Comparison of ENCODE assay signal across 10 cellular contexts in genomic region chr11:67484847-67485311, GRCh38. TPM values are rescaled to one million over a fixed set of nuclear protein-coding genes. Genes with fewer than 3 reads are reported as not detected.
A peak's percentile ranks its signal among the peaks of the same experiment; 100 is the strongest.
DNase-seq lines count a peak whose midpoint lies in the region; ATAC-seq, FAIRE-seq and TF ChIP-seq lines count a peak whose summit lies in the region.
"Had no signal": no experiment of that assay in that cellular context is flagged by ENCODE, and none has a peak within 500 bp of the region (broad histone marks: within the 10 kb centered on the region; RNA-seq: fewer than 3 reads in every experiment).

No MANE protein-coding gene starts in this region.

- no peak for TF ChIP-seq RAD21 in HepG2 (CRISPR knock-in tag; IDR thresholded peaks at IDR 0.05)

- POLR2A ChIA-PET in activated CD8-positive, alpha-beta T cell treated with anti-CD3 and anti-CD28 coated beads for 36 hours (lab: Charles Lee): interaction anchor here (0.5 to 10.7 kb wide), 25 partner anchors 8 to 213 kb away, joined by 3 to 108 read pairs (median 5); partner anchors contain the start of genes CDK2AP2, CORO1B, GSTP1 and PITPNM1
- POLR2A ChIA-PET in HepG2 (lab: Yijun Ruan, JAX): no interaction called here

- no peak for TF ChIP-seq POLR2A in HepG2 (IDR thresholded peaks at IDR 0.05; ENCODE audit: insufficient read depth in 1 of 2, low read depth in 2 of 2, low read length in 2 of 2)
- no peak for TF ChIP-seq POLR2A in upper lobe of left lung (IDR thresholded peaks at IDR 0.05)

- WGBS in HepG2 (ENCODE audit: low lambda C conversion rate): 97% methylated on average over 11 of the region's 11 CpGs
- WGBS in thymus: 27% methylated on average over 11 of the region's 11 CpGs
- 68 to 77% methylated on average over 4 to 11 of the region's 11 CpGs for WGBS in upper lobe of left lung, 2 donors

- H4K20me1 ChIP-seq in HepG2 (ENCODE audit: insufficient read depth, low read length): no peaks in the 10 kb centered on the region

- CTCF ChIA-PET in activated CD8-positive, alpha-beta T cell treated with anti-CD3 and anti-CD28 coated beads for 36 hours (lab: Charles Lee): interaction anchor here (1.0 to 2.0 kb wide), 5 partner anchors 21 to 133 kb away, joined by 3 to 5 read pairs (median 4); partner anchors contain the start of genes PITPNM1 and TBC1D10C
- CTCF ChIA-PET in HepG2 (lab: Yijun Ruan, JAX; ENCODE audit: low intra/inter-chr PET ratio, low total read pairs): no interaction called here

- in situ Hi-C loops in HepG2 (cut with HindIII; ENCODE audit: extremely low pct_ligation_motif_present, low pct_unique_long_range_greater_than_20kb): no loop called here
- in situ Hi-C loops in GM13977 (cut with MboI; ENCODE audit: low pct_unique_long_range_greater_than_20kb, low sequenced_read_pairs, unreplicated experiment): no loop called here

- ATAC-seq in activated CD8-positive, alpha-beta T cell treated with anti-CD3 and anti-CD28 coated beads for 36 hours: peak; percentile 14
- ATAC-seq in HepG2 (no peak), HG03378 (IDR thresholded peaks at IDR 0.05; ENCODE audit: unreplicated experiment) (no peak), upper lobe of left lung (ENCODE audit: low FRiP score in 2 of 2) (no peak)

- H3K4me3 ChIP-seq in HepG2 (replicated peaks in 1 of 3; ENCODE audit: insufficient read depth in 1 of 3, low read depth in 2 of 3, low read length in 3 of 3): no peak overlapping the region
- peak overlapping the region; percentile 44 for H3K4me3 ChIP-seq in thymus (ENCODE audit: low read length)
- peak overlapping the region in 1 of 4 donors; percentile 1 for H3K4me3 ChIP-seq in upper lobe of left lung
- H3K4me3 ChIP-seq: tibial artery had no signal

- FAIRE-seq in HepG2 (lab: Jason Lieb, UNC): no peak

- no peaks in the 10 kb centered on the region for H3K27me3 ChIP-seq in HepG2 (ENCODE audit: control insufficient read depth in 1 of 2, insufficient read depth in 2 of 2, low read length in 2 of 2)
- H3K27me3 ChIP-seq in thymus (ENCODE audit: control insufficient read depth, insufficient read depth): no peaks in the 10 kb centered on the region
- H3K27me3 ChIP-seq in upper lobe of left lung: no peaks in the 10 kb centered on the region
- H3K27me3 ChIP-seq: tibial artery had no signal

- TF ChIP-seq EP300 in HepG2 (IDR thresholded peaks at IDR 0.05; ENCODE audit: low read depth in 2 of 2, low read length in 2 of 2) (no peak), HepG2 (CRISPR knock-in tag; IDR thresholded peaks at IDR 0.05; ENCODE audit: borderline replicate concordance) (no peak), upper lobe of left lung (IDR thresholded peaks at IDR 0.05) (no peak)

- no peaks in the 10 kb centered on the region for H3K79me2 ChIP-seq in HepG2 (ENCODE audit: insufficient read depth, low read length)

- H3K4me1 Mint-ChIP-seq in activated CD8-positive, alpha-beta T cell treated with anti-CD3 and anti-CD28 coated beads for 36 hours (ENCODE audit: low read depth): peaks cover 47% of the 10 kb centered on the region

- no peak for TF ChIP-seq CTCF in activated CD8-positive, alpha-beta T cell treated with anti-CD3 and anti-CD28 coated beads for 36 hours (IDR thresholded peaks at IDR 0.05)
- TF ChIP-seq CTCF in HepG2 (CRISPR knock-in tag; IDR thresholded peaks at IDR 0.05) (no peak), upper lobe of left lung (IDR thresholded peaks at IDR 0.05) (no peak), GM13977 (IDR thresholded peaks at IDR 0.05; ENCODE audit: extremely low read depth, insufficient read depth, missing control alignments) (no peak)

- H3K27ac Mint-ChIP-seq in activated CD8-positive, alpha-beta T cell treated with anti-CD3 and anti-CD28 coated beads for 36 hours: peak overlapping the region; percentile 97

- no peak overlapping the region for H3K27ac ChIP-seq in HepG2 (ENCODE audit: extremely low read length, insufficient read depth, low read length)
- H3K27ac ChIP-seq in thymus (ENCODE audit: low read depth): peak overlapping the region; percentile 93
- H3K27ac ChIP-seq in upper lobe of left lung: peak overlapping the region in 2 of 4 donors; percentile 63 to 95
- H3K27ac ChIP-seq: 22Rv1, tibial artery had no signal

- H3K9me3 Mint-ChIP-seq in activated CD8-positive, alpha-beta T cell treated with anti-CD3 and anti-CD28 coated beads for 36 hours: no peaks in the 10 kb centered on the region

- H3K27me3 Mint-ChIP-seq in activated CD8-positive, alpha-beta T cell treated with anti-CD3 and anti-CD28 coated beads for 36 hours: no peaks in the 10 kb centered on the region

- H3K4me2 ChIP-seq in HepG2 (ENCODE audit: low read depth, low read length): peak overlapping the region; percentile 68; the same call in 1 of the 2 replicates

- peaks cover 51% of the 10 kb centered on the region for H3K36me3 Mint-ChIP-seq in activated CD8-positive, alpha-beta T cell treated with anti-CD3 and anti-CD28 coated beads for 36 hours (ENCODE audit: low read depth)

- intact Hi-C loops in activated CD8-positive, alpha-beta T cell treated with anti-CD3 and anti-CD28 coated beads for 36 hours (cut with micrococcal nuclease): loop anchor here (1.0 to 10.0 kb wide), 3 partner anchors 21 to 80 kb away; partner anchors contain the start of genes PPP1CA, PTPRCAP and TBC1D10C
- intact Hi-C loops in HepG2 (cut with micrococcal nuclease; ENCODE audit: unreplicated experiment): no loop called here

- no peak overlapping the region for H2AFZ ChIP-seq in HepG2 (ENCODE audit: low read length)

- H3K9me3 ChIP-seq in HepG2 (ENCODE audit: low read length) (no peaks in the 10 kb centered on the region), thymus (ENCODE audit: control insufficient read depth) (no peaks in the 10 kb centered on the region), upper lobe of left lung (no peaks in the 10 kb centered on the region)
- H3K9me3 ChIP-seq: tibial artery had no signal

- H3K4me1 ChIP-seq in HepG2 (ENCODE audit: insufficient read depth, low read length) (peaks cover 28% of the 10 kb centered on the region), thymus (ENCODE audit: control insufficient read depth, insufficient read depth, low read length) (peaks cover 17% of the 10 kb centered on the region), upper lobe of left lung (peaks cover 29 to 43% (median 33%) of the 10 kb centered on the region in 4 donors)

- BruUV-seq in HepG2 (replicated peaks; lab: Mats Ljungman, UMichigan): no TSS peak

- 0 out of 2 replicates have a peak overlapping the region, but pooled peaks have one; percentile 72 for H3K9ac ChIP-seq in HepG2 (ENCODE audit: insufficient read depth, low read depth, low read length)

- DNase-seq in SIG-M5 treated with dmso at 0.1 percent for 504 hours (lab: John Stamatoyannopoulos, UW; ENCODE audit: unreplicated experiment): peak; percentile 66
- DNase-seq in SIG-M5 (lab: John Stamatoyannopoulos, UW): no peak
- DNase-seq in activated CD8-positive, alpha-beta T cell treated with anti-CD3 and anti-CD28 coated beads for 36 hours: peak; percentile 91
- DNase-seq in HepG2 (ENCODE audit: low spot score): no peak
- no peak for DNase-seq in upper lobe of left lung
- no peak for DNase-seq in GM13977 (ENCODE audit: low spot score)

- H3K36me3 ChIP-seq in HepG2 (replicated peaks in 1 of 2; ENCODE audit: control insufficient read depth in 1 of 2, insufficient read depth in 2 of 2, low read length in 2 of 2): peaks cover 4 to 17% of the 10 kb centered on the region in 2 experiments; a peak in 3 of 5 replicates
- peaks cover 25% of the 10 kb centered on the region for H3K36me3 ChIP-seq in thymus (ENCODE audit: control insufficient read depth, insufficient read depth)
- peaks cover 5 to 30% (median 21%) of the 10 kb centered on the region in 4 donors for H3K36me3 ChIP-seq in upper lobe of left lung

- H3K4me3 Mint-ChIP-seq in activated CD8-positive, alpha-beta T cell treated with anti-CD3 and anti-CD28 coated beads for 36 hours: peak overlapping the region; percentile 79

RNA-seq across cellular contexts. Expression of gene AIP, which starts 2.1 kb away (rescaled TPM):
- 100 to 1,000 TPM; 145 to 146 TPM for total RNA-seq in activated CD8-positive, alpha-beta T cell treated with anti-CD3 and anti-CD28 coated beads for 36 hours
- 51.8 and 54.7 TPM in 2 replicates for total RNA-seq in HepG2 (2016; rRNA removed; fragmentation: Illumina TruSeq; extraction: Trizol)
- total RNA-seq in HepG2 (2016; cell fraction: cytosol; rRNA removed; fragmentation: Illumina TruSeq; extraction: Trizol; ENCODE audit: low read depth): 29.3 and 29.9 TPM in 2 replicates
- total RNA-seq in HepG2 (2016; cell fraction: insoluble cytoplasmic fraction; rRNA removed; fragmentation: Illumina TruSeq; extraction: Trizol): 49.6 and 51.5 TPM in 2 replicates
- total RNA-seq in HepG2 (2016; cell fraction: membrane; rRNA removed; fragmentation: Illumina TruSeq; extraction: Trizol): 34.6 and 35.9 TPM in 2 replicates
- 23.8 and 25.0 TPM in 2 replicates for total RNA-seq in HepG2 (2016; cell fraction: nucleus; rRNA removed; fragmentation: Illumina TruSeq; extraction: Trizol)
- polyA plus RNA-seq in HepG2 (2011; rRNA removed): 110 and 113 TPM in 2 replicates
- polyA plus RNA-seq in HepG2 (2011; cell fraction: cytosol; rRNA removed): 108 and 172 TPM in 2 replicates
- 78.7 and 80.7 TPM in 2 replicates for polyA plus RNA-seq in HepG2 (2011; cell fraction: nucleus; rRNA removed)
- polyA plus RNA-seq in HepG2 (2012): 58.6 and 77.3 TPM in 2 replicates
- polyA plus RNA-seq in HepG2 (2016; cell fraction: cytosol; fragmentation: Illumina TruSeq; extraction: Trizol; ENCODE audit: low read depth): 24.7 and 25.0 TPM in 2 replicates
- 54.4 and 55.2 TPM in 2 replicates for polyA plus RNA-seq in HepG2 (2016; cell fraction: insoluble cytoplasmic fraction; fragmentation: Illumina TruSeq; extraction: Trizol; ENCODE audit: low read depth)
- polyA plus RNA-seq in HepG2 (2016; cell fraction: membrane; fragmentation: Illumina TruSeq; extraction: Trizol; ENCODE audit: low read depth): 28.2 and 32.3 TPM in 2 replicates
- 38.0 and 39.2 TPM in 2 replicates for polyA plus RNA-seq in HepG2 (2016; cell fraction: nucleus; fragmentation: Illumina TruSeq; extraction: Trizol; ENCODE audit: insufficient read depth, low read depth)
- polyA minus RNA-seq in HepG2 (2011; rRNA and poly(A)+ RNA removed; ENCODE audit: low replicate concordance): 79.5 and 121 TPM in 2 replicates
- polyA minus RNA-seq in HepG2 (2011; cell fraction: cytosol; rRNA and poly(A)+ RNA removed): 35.7 and 42.3 TPM in 2 replicates
- polyA minus RNA-seq in HepG2 (2011; cell fraction: nucleus; rRNA and poly(A)+ RNA removed): 23.3 and 30.8 TPM in 2 replicates
- polyA plus RNA-seq in thymus: 96.4 TPM
- 100 to 1,000 TPM in 1 of 6 donors, 10 to 100 TPM in 5; 51.1 to 101 (median 75.3) TPM for total RNA-seq in upper lobe of left lung

RNA-seq across cellular contexts. Expression of gene TMEM134, which starts 15.8 kb away (rescaled TPM):
- total RNA-seq in activated CD8-positive, alpha-beta T cell treated with anti-CD3 and anti-CD28 coated beads for 36 hours: 10 to 100 TPM; 56.0 to 59.2 TPM
- total RNA-seq in HepG2 (2016; rRNA removed; fragmentation: Illumina TruSeq; extraction: Trizol) (5.1 and 6.9 TPM in 2 replicates), upper lobe of left lung (100 to 1,000 TPM in 1 of 6 donors, 10 to 100 TPM in 5; 51.2 to 102 (median 75.2) TPM)
- 19.7 and 21.6 TPM in 2 replicates for total RNA-seq in HepG2 (2016; cell fraction: cytosol; rRNA removed; fragmentation: Illumina TruSeq; extraction: Trizol; ENCODE audit: low read depth)
- 3.5 and 6.0 TPM in 2 replicates for total RNA-seq in HepG2 (2016; cell fraction: insoluble cytoplasmic fraction; rRNA removed; fragmentation: Illumina TruSeq; extraction: Trizol)
- 16.8 and 19.3 TPM in 2 replicates for total RNA-seq in HepG2 (2016; cell fraction: membrane; rRNA removed; fragmentation: Illumina TruSeq; extraction: Trizol)
- total RNA-seq in HepG2 (2016; cell fraction: nucleus; rRNA removed; fragmentation: Illumina TruSeq; extraction: Trizol): 5.3 and 5.6 TPM in 2 replicates
- polyA plus RNA-seq in HepG2 (2011; rRNA removed) (26.9 and 36.5 TPM in 2 replicates), thymus (96.3 TPM)
- polyA plus RNA-seq in HepG2 (2011; cell fraction: cytosol; rRNA removed): 56.6 and 72.3 TPM in 2 replicates
- polyA plus RNA-seq in HepG2 (2011; cell fraction: nucleus; rRNA removed): 67.1 and 76.3 TPM in 2 replicates
- 21.5 and 23.1 TPM in 2 replicates for polyA plus RNA-seq in HepG2 (2012)
- polyA plus RNA-seq in HepG2 (2016; cell fraction: cytosol; fragmentation: Illumina TruSeq; extraction: Trizol; ENCODE audit: low read depth): 118 and 120 TPM in 2 replicates
- polyA plus RNA-seq in HepG2 (2016; cell fraction: insoluble cytoplasmic fraction; fragmentation: Illumina TruSeq; extraction: Trizol; ENCODE audit: low read depth): 17.4 and 19.8 TPM in 2 replicates
- 70.1 and 76.5 TPM in 2 replicates for polyA plus RNA-seq in HepG2 (2016; cell fraction: membrane; fragmentation: Illumina TruSeq; extraction: Trizol; ENCODE audit: low read depth)
- 24.6 and 30.7 TPM in 2 replicates for polyA plus RNA-seq in HepG2 (2016; cell fraction: nucleus; fragmentation: Illumina TruSeq; extraction: Trizol; ENCODE audit: insufficient read depth, low read depth)
- 6.6 and 13.2 TPM in 2 replicates for polyA minus RNA-seq in HepG2 (2011; rRNA and poly(A)+ RNA removed; ENCODE audit: low replicate concordance)
- polyA minus RNA-seq in HepG2 (2011; cell fraction: cytosol; rRNA and poly(A)+ RNA removed): 5.4 and 6.5 TPM in 2 replicates
- polyA minus RNA-seq in HepG2 (2011; cell fraction: nucleus; rRNA and poly(A)+ RNA removed): 7.3 and 8.6 TPM in 2 replicates

RNA-seq across cellular contexts. Expression of gene PITPNM1, which starts 20.3 kb away (rescaled TPM):
- total RNA-seq in activated CD8-positive, alpha-beta T cell treated with anti-CD3 and anti-CD28 coated beads for 36 hours: 10 to 100 TPM; 87.8 to 88.1 TPM
- total RNA-seq in HepG2 (2016; rRNA removed; fragmentation: Illumina TruSeq; extraction: Trizol): 7.7 and 8.5 TPM in 2 replicates
- total RNA-seq in HepG2 (2016; cell fraction: cytosol; rRNA removed; fragmentation: Illumina TruSeq; extraction: Trizol; ENCODE audit: low read depth): 2.1 and 3.4 TPM in 2 replicates
- total RNA-seq in HepG2 (2016; cell fraction: insoluble cytoplasmic fraction; rRNA removed; fragmentation: Illumina TruSeq; extraction: Trizol): 6.0 and 8.5 TPM in 2 replicates
- total RNA-seq in HepG2 (2016; cell fraction: membrane; rRNA removed; fragmentation: Illumina TruSeq; extraction: Trizol): 8.3 and 9.9 TPM in 2 replicates
- total RNA-seq in HepG2 (2016; cell fraction: nucleus; rRNA removed; fragmentation: Illumina TruSeq; extraction: Trizol): 7.3 and 8.9 TPM in 2 replicates
- polyA plus RNA-seq in HepG2 (2011; rRNA removed): 8.2 and 9.4 TPM in 2 replicates
- 5.2 and 10.7 TPM in 2 replicates for polyA plus RNA-seq in HepG2 (2011; cell fraction: cytosol; rRNA removed)
- 38.2 and 58.0 TPM in 2 replicates for polyA plus RNA-seq in HepG2 (2011; cell fraction: nucleus; rRNA removed)
- polyA plus RNA-seq in HepG2 (2012): 4.4 and 9.1 TPM in 2 replicates
- 3.2 and 3.6 TPM in 2 replicates for polyA plus RNA-seq in HepG2 (2016; cell fraction: cytosol; fragmentation: Illumina TruSeq; extraction: Trizol; ENCODE audit: low read depth)
- polyA plus RNA-seq in HepG2 (2016; cell fraction: insoluble cytoplasmic fraction; fragmentation: Illumina TruSeq; extraction: Trizol; ENCODE audit: low read depth): 5.6 and 8.6 TPM in 2 replicates
- 7.7 and 8.1 TPM in 2 replicates for polyA plus RNA-seq in HepG2 (2016; cell fraction: membrane; fragmentation: Illumina TruSeq; extraction: Trizol; ENCODE audit: low read depth)
- 19.9 and 22.6 TPM in 2 replicates for polyA plus RNA-seq in HepG2 (2016; cell fraction: nucleus; fragmentation: Illumina TruSeq; extraction: Trizol; ENCODE audit: insufficient read depth, low read depth)
- 29.1 and 72.8 TPM in 2 replicates for polyA minus RNA-seq in HepG2 (2011; rRNA and poly(A)+ RNA removed; ENCODE audit: low replicate concordance)
- 10.6 and 11.6 TPM in 2 replicates for polyA minus RNA-seq in HepG2 (2011; cell fraction: cytosol; rRNA and poly(A)+ RNA removed)
- polyA minus RNA-seq in HepG2 (2011; cell fraction: nucleus; rRNA and poly(A)+ RNA removed): 6.8 and 9.1 TPM in 2 replicates
- 57.2 TPM for polyA plus RNA-seq in thymus
- 10 to 100 TPM; 32.0 to 90.1 (median 40.7) TPM for total RNA-seq in upper lobe of left lung

RNA-seq across cellular contexts. Expression of gene CDK2AP2, which starts 23.1 kb away (rescaled TPM):
- total RNA-seq in activated CD8-positive, alpha-beta T cell treated with anti-CD3 and anti-CD28 coated beads for 36 hours: 10 to 100 TPM; 53.5 to 55.5 TPM
- total RNA-seq in HepG2 (2016; rRNA removed; fragmentation: Illumina TruSeq; extraction: Trizol) (19.7 and 23.2 TPM in 2 replicates), upper lobe of left lung (100 to 1,000 TPM in 2 of 6 donors, 10 to 100 TPM in 4; 36.7 to 119 (median 89.0) TPM)
- 18.4 and 24.3 TPM in 2 replicates for total RNA-seq in HepG2 (2016; cell fraction: cytosol; rRNA removed; fragmentation: Illumina TruSeq; extraction: Trizol; ENCODE audit: low read depth)
- total RNA-seq in HepG2 (2016; cell fraction: insoluble cytoplasmic fraction; rRNA removed; fragmentation: Illumina TruSeq; extraction: Trizol): 14.9 and 23.0 TPM in 2 replicates
- 24.4 and 32.7 TPM in 2 replicates for total RNA-seq in HepG2 (2016; cell fraction: membrane; rRNA removed; fragmentation: Illumina TruSeq; extraction: Trizol)
- 16.1 and 17.6 TPM in 2 replicates for total RNA-seq in HepG2 (2016; cell fraction: nucleus; rRNA removed; fragmentation: Illumina TruSeq; extraction: Trizol)
- polyA plus RNA-seq in HepG2 (2011; rRNA removed) (15.0 and 15.2 TPM in 2 replicates), thymus (51.2 TPM)
- 13.5 and 23.6 TPM in 2 replicates for polyA plus RNA-seq in HepG2 (2011; cell fraction: cytosol; rRNA removed)
- 32.3 and 35.7 TPM in 2 replicates for polyA plus RNA-seq in HepG2 (2011; cell fraction: nucleus; rRNA removed)
- polyA plus RNA-seq in HepG2 (2012): 11.0 and 19.0 TPM in 2 replicates
- 34.7 and 53.1 TPM in 2 replicates for polyA plus RNA-seq in HepG2 (2016; cell fraction: cytosol; fragmentation: Illumina TruSeq; extraction: Trizol; ENCODE audit: low read depth)
- polyA plus RNA-seq in HepG2 (2016; cell fraction: insoluble cytoplasmic fraction; fragmentation: Illumina TruSeq; extraction: Trizol; ENCODE audit: low read depth): 31.6 and 43.1 TPM in 2 replicates
- polyA plus RNA-seq in HepG2 (2016; cell fraction: membrane; fragmentation: Illumina TruSeq; extraction: Trizol; ENCODE audit: low read depth): 52.5 and 57.8 TPM in 2 replicates
- 45.1 and 46.7 TPM in 2 replicates for polyA plus RNA-seq in HepG2 (2016; cell fraction: nucleus; fragmentation: Illumina TruSeq; extraction: Trizol; ENCODE audit: insufficient read depth, low read depth)
- polyA minus RNA-seq in HepG2 (2011; rRNA and poly(A)+ RNA removed; ENCODE audit: low replicate concordance): 16.8 and 42.0 TPM in 2 replicates
- 13.8 and 17.6 TPM in 2 replicates for polyA minus RNA-seq in HepG2 (2011; cell fraction: cytosol; rRNA and poly(A)+ RNA removed)
- 10.1 and 16.6 TPM in 2 replicates for polyA minus RNA-seq in HepG2 (2011; cell fraction: nucleus; rRNA and poly(A)+ RNA removed)

RNA-seq across cellular contexts. Expression of gene CABP4, which starts 29.7 kb away (rescaled TPM):
- 1 to 10 TPM in 1 of 2 experiments, under 1 TPM in 1; 0.83 to 1.4 TPM for total RNA-seq in activated CD8-positive, alpha-beta T cell treated with anti-CD3 and anti-CD28 coated beads for 36 hours
- total RNA-seq in HepG2 (2016; rRNA removed; fragmentation: Illumina TruSeq; extraction: Trizol): not detected in 2 replicates
- total RNA-seq in HepG2 (2016; cell fraction: cytosol; rRNA removed; fragmentation: Illumina TruSeq; extraction: Trizol; ENCODE audit: low read depth): not detected in 2 replicates
- not detected in 2 replicates for total RNA-seq in HepG2 (2016; cell fraction: insoluble cytoplasmic fraction; rRNA removed; fragmentation: Illumina TruSeq; extraction: Trizol)
- not detected in 2 replicates for total RNA-seq in HepG2 (2016; cell fraction: membrane; rRNA removed; fragmentation: Illumina TruSeq; extraction: Trizol)
- not detected in 2 replicates for total RNA-seq in HepG2 (2016; cell fraction: nucleus; rRNA removed; fragmentation: Illumina TruSeq; extraction: Trizol)
- not detected in 2 replicates for polyA plus RNA-seq in HepG2 (2011; rRNA removed)
- not detected in 2 replicates for polyA plus RNA-seq in HepG2 (2011; cell fraction: cytosol; rRNA removed)
- not detected in 2 replicates for polyA plus RNA-seq in HepG2 (2011; cell fraction: nucleus; rRNA removed)
- polyA plus RNA-seq in HepG2 (2012): not detected in 2 replicates
- polyA plus RNA-seq in HepG2 (2016; cell fraction: cytosol; fragmentation: Illumina TruSeq; extraction: Trizol; ENCODE audit: low read depth): not detected in 2 replicates
- polyA plus RNA-seq in HepG2 (2016; cell fraction: insoluble cytoplasmic fraction; fragmentation: Illumina TruSeq; extraction: Trizol; ENCODE audit: low read depth): not detected in 2 replicates
- polyA plus RNA-seq in HepG2 (2016; cell fraction: membrane; fragmentation: Illumina TruSeq; extraction: Trizol; ENCODE audit: low read depth): not detected in 2 replicates
- not detected in 2 replicates for polyA plus RNA-seq in HepG2 (2016; cell fraction: nucleus; fragmentation: Illumina TruSeq; extraction: Trizol; ENCODE audit: insufficient read depth, low read depth)
- polyA minus RNA-seq in HepG2 (2011; rRNA and poly(A)+ RNA removed; ENCODE audit: low replicate concordance): not detected in 2 replicates
- not detected in 2 replicates for polyA minus RNA-seq in HepG2 (2011; cell fraction: cytosol; rRNA and poly(A)+ RNA removed)
- polyA minus RNA-seq in HepG2 (2011; cell fraction: nucleus; rRNA and poly(A)+ RNA removed): not detected in 2 replicates
- polyA plus RNA-seq in thymus: 1.6 TPM
- 1 to 10 TPM; 1.5 to 4.7 (median 2.3) TPM for total RNA-seq in upper lobe of left lung

Comparison
In these comparisons a context has a peak if more than half of its experiments do, and no peak if none do; other contexts are left out.
1. DNase-seq: peak in SIG-M5 treated with dmso at 0.1 percent for 504 hours (single experiment) and activated CD8-positive, alpha-beta T cell treated with anti-CD3 and anti-CD28 coated beads for 36 hours (single experiment); none in SIG-M5 (single experiment), HepG2 (single experiment), upper lobe of left lung (0 of 2) and GM13977 (single experiment).